ENCODE assay signal across 8 cellular contexts in genomic region chr14:54805521-54806322, GRCh38.
DNase-seq lines count a peak whose midpoint lies in the region; ATAC-seq lines count a peak whose summit lies in the region.

No MANE protein-coding gene starts in this region.

- no peaks in the 10 kb centered on the region for H3K27me3 ChIP-seq in ACC112 (ENCODE audit: insufficient read depth, low read length)

- H2AFZ ChIP-seq in ACC112 (ENCODE audit: low read length, unreplicated experiment): peak overlapping the region; percentile 53

- H3K27ac ChIP-seq in ACC112 (ENCODE audit: low read depth, low read length): no peak overlapping the region
- no peak overlapping the region for H3K27ac ChIP-seq in epithelial cell of prostate

- peaks cover 6% of the 10 kb centered on the region for H3K4me1 ChIP-seq in ACC112 (ENCODE audit: control insufficient read depth, insufficient read depth, low read length, unreplicated experiment)

- ATAC-seq in GM18498 (IDR thresholded peaks at IDR 0.05; ENCODE audit: unreplicated experiment): peak; percentile 78
- ATAC-seq in HG03521 (IDR thresholded peaks at IDR 0.05; ENCODE audit: unreplicated experiment): peak; percentile 57

- H3K4me3 ChIP-seq in ACC112 (ENCODE audit: low read depth, low read length): peak overlapping the region; percentile 63

- no peaks in the 10 kb centered on the region for H3K36me3 ChIP-seq in ACC112 (ENCODE audit: insufficient read depth, low read length)

- H3K79me2 ChIP-seq in ACC112 (ENCODE audit: control insufficient read depth, insufficient read depth, low read length, unreplicated experiment): no peaks in the 10 kb centered on the region

- DNase-seq in NOMO-1 treated with DMSO at 0.1 percent for 48 hours (lab: John Stamatoyannopoulos, UW; ENCODE audit: unreplicated experiment) (peak; percentile 65), epithelial cell of prostate (ENCODE audit: low read depth, low spot score) (peak; percentile 18), myocyte (ENCODE audit: low read depth) (peak; percentile 86)
- DNase-seq in activated CD8-positive, alpha-beta memory T cell treated with anti-CD3 and anti-CD28 coated beads, Interleukin-2, amount 50 U/mL, for 24 hours (ENCODE audit: extremely low read depth): peak; percentile 44
- peak; percentile 34 to 57 for DNase-seq in stimulated activated CD8-positive, alpha-beta memory T cell treated with anti-CD3 and anti-CD28 coated beads, Interleukin-4, amount 100 ng/mL, for 4 hours (ENCODE audit: low read depth in 2 of 2, low spot score in 1 of 2)

Comparison
In these comparisons a context has a peak if more than half of its experiments do, and no peak if none do; other contexts are left out.
1. DNase-seq: peak in every context shown above with its lines; median percentile 86 in myocyte; 65 in NOMO-1 treated with DMSO at 0.1 percent for 48 hours; 46 in stimulated activated CD8-positive, alpha-beta memory T cell treated with anti-CD3 and anti-CD28 coated beads, Interleukin-4, amount 100 ng/mL, for 4 hours; 44 in activated CD8-positive, alpha-beta memory T cell treated with anti-CD3 and anti-CD28 coated beads, Interleukin-2, amount 50 U/mL, for 24 hours; 18 in epithelial cell of prostate.